ENCODE assay signal across 19 cellular contexts in genomic region chr22:36256474-36256873, GRCh38. TPM values are rescaled to one million over a fixed set of nuclear protein-coding genes. Genes with fewer than 3 reads are reported as not detected.
DNase-seq lines count a peak whose midpoint lies in the region; ATAC-seq, FAIRE-seq and TF ChIP-seq lines count a peak whose summit lies in the region.
"Had no signal": no experiment of that assay in that cellular context is flagged by ENCODE, and none has a peak within 500 bp of the region (broad histone marks: within the 10 kb centered on the region; RNA-seq: fewer than 3 reads in every experiment).

No MANE protein-coding gene starts in this region.

- no peak overlapping the region for H2BK120ac ChIP-seq in IMR-90 (ENCODE audit: low read depth, low read length)

- no peak overlapping the region for H2BK15ac ChIP-seq in IMR-90 (ENCODE audit: low read depth, low read length)

- no peak overlapping the region for H3K4me2 ChIP-seq in IMR-90 (ENCODE audit: low read depth, low read length)
- H3K4me2 ChIP-seq in K562 (ENCODE audit: insufficient read depth, low read length) = peak overlapping the region; percentile 41; the same call in 1 of the 2 replicates

- no peaks in the 10 kb centered on the region for H4K20me1 ChIP-seq in IMR-90 (ENCODE audit: insufficient read depth, low read length)
- no peaks in the 10 kb centered on the region for H4K20me1 ChIP-seq in K562 (replicated peaks; ENCODE audit: control insufficient read depth, insufficient read depth, low read length)

- no peaks in the 10 kb centered on the region for H3K27me3 Mint-ChIP-seq in activated T-cell treated with anti-CD3 and anti-CD28 coated beads, Interleukin-2, amount 50 U/mL, for 24 hours

- H3K4me1 Mint-ChIP-seq in activated T-cell treated with anti-CD3 and anti-CD28 coated beads, Interleukin-2, amount 50 U/mL, for 24 hours (ENCODE audit: low read depth) = peaks cover 78% of the 10 kb centered on the region

- POLR2A ChIA-PET in IMR-90 (lab: Charles Lee; ENCODE audit: unreplicated experiment) = no interaction called here
- POLR2A ChIA-PET in K562 (lab: Yijun Ruan, JAX) = no interaction called here

- H3K4ac ChIP-seq in IMR-90 (ENCODE audit: low read depth, low read length) = no peak overlapping the region

- H4K5ac ChIP-seq in IMR-90 (ENCODE audit: low read depth, low read length) = no peak overlapping the region

- H3K36me3 ChIP-seq in IMR-90 (ENCODE audit: control insufficient read depth, insufficient read depth, low read length) = no peaks in the 10 kb centered on the region
- peaks cover 19% of the 10 kb centered on the region; the same call in 1 of the 3 replicates for H3K36me3 ChIP-seq in K562 (ENCODE audit: control insufficient read depth, insufficient read depth, low read length)
- H3K36me3 ChIP-seq in gastrocnemius medialis = no peaks in the 10 kb centered on the region
- H3K36me3 ChIP-seq in brain microvascular endothelial cell (replicated peaks) = no peaks in the 10 kb centered on the region

- TF ChIP-seq CTCF in IMR-90 (conservative IDR thresholded peaks at IDR 0.05; ENCODE audit: low read depth, low read length) (no peak), K562 (IDR thresholded peaks at IDR 0.05 in 2 of 3, conservative IDR thresholded peaks at IDR 0.05 in 1 of 3; ENCODE audit: insufficient read depth in 2 of 3, low read depth in 1 of 3, low read length in 3 of 3) (no peak), gastrocnemius medialis (IDR thresholded peaks at IDR 0.05 in 4 of 5, conservative IDR thresholded peaks at IDR 0.05 in 1 of 5) (no peak), brain microvascular endothelial cell (IDR thresholded peaks at IDR 0.05; ENCODE audit: low read depth, low read length, missing control alignments) (no peak)

- peaks cover 25% of the 10 kb centered on the region for H3K79me2 ChIP-seq in K562 (ENCODE audit: control insufficient read depth, insufficient read depth, low read length)

- H2AFZ ChIP-seq in IMR-90 (replicated peaks; ENCODE audit: low read length, poor library complexity) (no peak overlapping the region), K562 (ENCODE audit: low read depth, low read length) (0 out of 2 replicates have a peak overlapping the region, but pooled peaks have one; percentile 9)

- H2BK20ac ChIP-seq in IMR-90 (ENCODE audit: low read depth, low read length) = no peak overlapping the region

- H3K56ac ChIP-seq in IMR-90 (ENCODE audit: extremely low read depth, insufficient read depth, low read length) = no peak overlapping the region

- no peaks in the 10 kb centered on the region for H3K79me1 ChIP-seq in IMR-90 (ENCODE audit: low read depth in 1 of 2, low read length in 2 of 2)

- H2BK5ac ChIP-seq in IMR-90 (ENCODE audit: low read depth, low read length, poor library complexity, severe bottlenecking) = no peak overlapping the region

- no peak overlapping the region for H3K4me3 ChIP-seq in IMR-90 (ENCODE audit: insufficient read depth, low read depth, low read length)
- no peak overlapping the region for H3K4me3 ChIP-seq in K562
- H3K4me3 ChIP-seq in gastrocnemius medialis = no peak overlapping the region
- no peak overlapping the region for H3K4me3 ChIP-seq in brain microvascular endothelial cell (ENCODE audit: low read depth, low read length)
- H3K4me3 ChIP-seq: Peyer's patch, psoas muscle had no signal

- no peak overlapping the region for H3K14ac ChIP-seq in IMR-90 (replicated peaks; ENCODE audit: low read depth, low read length)

- H2AK9ac ChIP-seq in IMR-90 (replicated peaks; ENCODE audit: low read depth, low read length, poor library complexity) = no peak overlapping the region

- CTCF ChIA-PET in IMR-90 (lab: Yijun Ruan, JAX) = no interaction called here
- CTCF ChIA-PET in K562 (lab: Yijun Ruan, JAX; ENCODE audit: low intra/inter-chr PET ratio) = no interaction called here

- H3K9ac ChIP-seq in IMR-90 (ENCODE audit: low read depth, low read length) (no peak overlapping the region), K562 (ENCODE audit: insufficient read depth in 1 of 2, low read depth in 2 of 2, low read length in 2 of 2) (no peak overlapping the region; a peak in 1 of 4 replicates)
- H3K9ac ChIP-seq: KMS-11 had no signal

- peak overlapping the region; percentile 16 for H3K4me3 Mint-ChIP-seq in activated T-cell treated with anti-CD3 and anti-CD28 coated beads, Interleukin-2, amount 50 U/mL, for 24 hours
- H3K4me3 Mint-ChIP-seq: endodermal cell had no signal

- peak overlapping the region; percentile 80 for H3K27ac Mint-ChIP-seq in activated T-cell treated with anti-CD3 and anti-CD28 coated beads, Interleukin-2, amount 50 U/mL, for 24 hours
- H3K27ac Mint-ChIP-seq: endodermal cell had no signal

- H3K36me3 Mint-ChIP-seq in activated T-cell treated with anti-CD3 and anti-CD28 coated beads, Interleukin-2, amount 50 U/mL, for 24 hours (ENCODE audit: low read depth) = peaks cover 76% of the 10 kb centered on the region

- BruUV-seq in IMR-90 (replicated peaks; lab: Mats Ljungman, UMichigan) (no TSS peak), K562 (replicated peaks; lab: Mats Ljungman, UMichigan) (no TSS peak)

- H3K18ac ChIP-seq in IMR-90 (ENCODE audit: low read depth, low read length) = no peak overlapping the region

- H3K9me1 ChIP-seq in IMR-90 (ENCODE audit: insufficient read depth, low read length) = peaks cover 3% of the 10 kb centered on the region; the same call in 1 of the 2 replicates
- no peaks in the 10 kb centered on the region for H3K9me1 ChIP-seq in K562 (ENCODE audit: control insufficient read depth, insufficient read depth, low read length)

- no peak for FAIRE-seq in K562 (lab: Jason Lieb, UNC)

- dilution Hi-C loops in IMR-90 (cut with HindIII; ENCODE audit: low sequenced_read_pairs, unreplicated experiment) = no loop called here

- DNase-seq in activated T-cell treated with anti-CD3 and anti-CD28 coated beads, Interleukin-2, amount 50 U/mL, for 24 hours = no peak
- DNase-seq in activated T-cell treated with anti-CD3 and anti-CD28 coated beads, Interleukin-2, amount 50 U/mL, for 1 hour = no peak
- DNase-seq in IMR-90 (peak; percentile 55), K562 (ENCODE audit: extremely low read depth in 1 of 4, low spot score in 3 of 4) (no peak), gastrocnemius medialis (no peak), brain microvascular endothelial cell (no peak)
- DNase-seq: ACHN, amniotic stem cell, DND-41, endodermal cell, NCI-H1105, NCI-H2171, NCI-H774, psoas muscle had no signal

- in situ Hi-C loops in IMR-90 (cut with MboI; ENCODE audit: low sequenced_read_pairs) (no loop called here), K562 (cut with MboI) (no loop called here), gastrocnemius medialis (cut with MboI; ENCODE audit: low sequenced_read_pairs in 4 of 4) (no loop called here), brain microvascular endothelial cell (cut with HindIII; ENCODE audit: low pct_ligation_motif_present, low sequenced_read_pairs) (loop anchor here (25.0 kb wide), 1 partner anchor 94 kb away; the partner anchor contains the start of gene APOL3)

- H4K8ac ChIP-seq in IMR-90 (ENCODE audit: low read depth in 2 of 2, low read length in 2 of 2) = no peak overlapping the region

- H3K9me3 ChIP-seq in IMR-90 (ENCODE audit: control insufficient read depth, insufficient read depth, low read length) (no peaks in the 10 kb centered on the region), K562 (replicated peaks; ENCODE audit: control insufficient read depth, insufficient read depth, low read depth, low read length) (no peaks in the 10 kb centered on the region), gastrocnemius medialis (no peaks in the 10 kb centered on the region)
- H3K9me3 ChIP-seq: Peyer's patch, psoas muscle had no signal

- peaks cover 7% of the 10 kb centered on the region; the same call in 1 of the 2 replicates for H3K4me1 ChIP-seq in IMR-90 (ENCODE audit: control insufficient read depth, insufficient read depth, low read length)
- peaks cover 39 to 46% of the 10 kb centered on the region in 2 experiments for H3K4me1 ChIP-seq in K562 (replicated peaks in 1 of 2; ENCODE audit: control insufficient read depth in 2 of 2, insufficient read depth in 2 of 2, low read length in 2 of 2)
- peaks cover 5 to 9% of the 10 kb centered on the region in 2 donors for H3K4me1 ChIP-seq in gastrocnemius medialis

- no peak for TF ChIP-seq EP300 in K562 (IDR thresholded peaks at IDR 0.05; ENCODE audit: low read length)

- no peak for TF ChIP-seq POLR2A in IMR-90 (IDR thresholded peaks at IDR 0.05; ENCODE audit: low read depth, low read length)
- TF ChIP-seq POLR2A in K562 (conservative IDR thresholded peaks at IDR 0.05) = no peak
- no peak for TF ChIP-seq POLR2A in gastrocnemius medialis (IDR thresholded peaks at IDR 0.05)

- no peak overlapping the region for H3K23ac ChIP-seq in IMR-90 (ENCODE audit: low read depth, low read length)

- TF ChIP-seq RAD21 in IMR-90 (IDR thresholded peaks at IDR 0.05; ENCODE audit: low read length) (no peak), K562 (CRISPR knock-in tag; conservative IDR thresholded peaks at IDR 0.05 in 1 of 2, IDR thresholded peaks at IDR 0.05 in 1 of 2) (no peak)

- no peaks in the 10 kb centered on the region for H3K9me3 Mint-ChIP-seq in activated T-cell treated with anti-CD3 and anti-CD28 coated beads, Interleukin-2, amount 50 U/mL, for 24 hours
- H3K9me3 Mint-ChIP-seq: endodermal cell had no signal

- H3K27ac ChIP-seq in IMR-90 (ENCODE audit: insufficient read depth, low read length) (no peak overlapping the region), K562 (ENCODE audit: extremely low read depth, low read depth, low read length) (0 out of 3 replicates have a peak overlapping the region, but pooled peaks have one; percentile 7), gastrocnemius medialis (peak overlapping the region; percentile 54 to 63 (median 60)), brain microvascular endothelial cell (no peak overlapping the region)
- H3K27ac ChIP-seq: psoas muscle had no signal

- intact Hi-C loops in IMR-90 (cut with micrococcal nuclease) = loop anchor here (1.0 kb wide), 1 partner anchor 13 kb away; no protein-coding TSS in a partner anchor
- intact Hi-C loops in K562 (cut with micrococcal nuclease) = no loop called here
- intact Hi-C loops in gastrocnemius medialis (cut with DNase I; ENCODE audit: low total_unique reads) = no loop called here

- WGBS in IMR-90 (ENCODE audit: extremely low coverage in 2 of 2, insufficient read length in 1 of 2), 2 experiments = 55% methylated on average over 2 of the region's 2 CpGs; no CpG with 5 or more reads in 1 of the 2 experiments
- WGBS in K562 (ENCODE audit: insufficient coverage, low coverage, missing lambda C conversion rate) = 23% methylated on average over 2 of the region's 2 CpGs

- ATAC-seq in IMR-90 (ENCODE audit: low read depth) (peak; percentile 64), K562 (no peak), gastrocnemius medialis (no peak), GM19463 (IDR thresholded peaks at IDR 0.05; ENCODE audit: unreplicated experiment) (no peak), GM18520 (IDR thresholded peaks at IDR 0.05; ENCODE audit: unreplicated experiment) (no peak)
- ATAC-seq: left lobe of liver, psoas muscle had no signal

- H2AK5ac ChIP-seq in IMR-90 (ENCODE audit: low read depth, low read length) = no peak overlapping the region

- H3K27me3 ChIP-seq in IMR-90 (ENCODE audit: control insufficient read depth, insufficient read depth, low read length) (no peaks in the 10 kb centered on the region), K562 (ENCODE audit: control insufficient read depth in 2 of 2, insufficient read depth in 2 of 2, low read length in 2 of 2) (no peaks in the 10 kb centered on the region), gastrocnemius medialis (no peaks in the 10 kb centered on the region), brain microvascular endothelial cell (replicated peaks) (no peaks in the 10 kb centered on the region)
- H3K27me3 ChIP-seq: Peyer's patch had no signal

- no peak overlapping the region for H4K91ac ChIP-seq in IMR-90 (ENCODE audit: insufficient read depth, low read depth, low read length)

RNA-seq across cellular contexts. Expression of gene APOL1, which starts 3.5 kb away (rescaled TPM):
- total RNA-seq in IMR-90 (2012; rRNA removed) (0.36 and 0.56 TPM in 2 replicates), K562 (2014; rRNA removed) (5.8 TPM in 2 replicates), K562 (2014; rRNA removed; fragmentation: Illumina TruSeq; extraction: Trizol) (3.5 and 4.1 TPM in 2 replicates), K562 (2015; rRNA removed; fragmentation: Illumina TruSeq; extraction: Trizol) (7.0 and 7.3 TPM in 2 replicates), K562 (2021) (8.1 and 9.0 TPM in 2 replicates), gastrocnemius medialis (10 to 100 TPM in 1 of 4 donors, 1 to 10 TPM in 2, under 1 TPM in 1; 0.87 to 11.1 (median 6.2) TPM)
- polyA plus RNA-seq in IMR-90 (2012; rRNA removed) (0.69 and 0.77 TPM in 2 replicates), K562 (2011; rRNA removed) (4.7 and 5.6 TPM in 2 replicates), K562 (2014; fragmentation: Illumina TruSeq; extraction: Trizol) (9.5 and 9.7 TPM in 2 replicates), K562 (2014; fragmentation: Nextera tagmentation; extraction: Ambion mirVana) (1 to 10 TPM; 2.5 to 4.2 TPM), K562 (2014; rRNA removed) (5.3 and 6.9 TPM in 2 replicates)
- polyA plus RNA-seq in IMR-90 (2012; cell fraction: cytosol; rRNA removed) = 0.38 and 0.84 TPM in 2 replicates
- 0.42 and 0.97 TPM in 2 replicates for polyA plus RNA-seq in IMR-90 (2012; cell fraction: nucleus; rRNA removed; ENCODE audit: low replicate concordance)
- total RNA-seq in K562 (2011; cell fraction: chromatin; rRNA removed; ENCODE audit: low replicate concordance) = 16.6 and 19.1 TPM in 2 replicates
- 16.3 and 21.5 TPM in 2 replicates for total RNA-seq in K562 (2011; cell fraction: nucleolus; rRNA removed)
- 19.4 and 21.1 TPM in 2 replicates for total RNA-seq in K562 (2011; cell fraction: nucleoplasm; rRNA removed)
- polyA plus RNA-seq in K562 (2011; cell fraction: cytosol; rRNA removed) = 2.8 and 4.2 TPM in 2 replicates
- 7.4 and 14.5 TPM in 2 replicates for polyA plus RNA-seq in K562 (2011; cell fraction: nucleus; rRNA removed)
- polyA plus RNA-seq in K562 (2012) = 21.2 and 33.8 TPM in 2 replicates
- polyA minus RNA-seq in K562 (2011; rRNA and poly(A)+ RNA removed) = 4.9 and 5.3 TPM in 2 replicates
- polyA minus RNA-seq in K562 (2011; cell fraction: cytosol; rRNA and poly(A)+ RNA removed) = 1.2 and 5.9 TPM in 2 replicates
- 2.6 and 3.2 TPM in 2 replicates for polyA minus RNA-seq in K562 (2011; cell fraction: nucleus; rRNA and poly(A)+ RNA removed)

RNA-seq across cellular contexts. Expression of gene APOL2, which starts 17.1 kb away (rescaled TPM):
- total RNA-seq in IMR-90 (2012; rRNA removed) (40.3 and 57.5 TPM in 2 replicates), K562 (2014; rRNA removed) (8.9 and 9.7 TPM in 2 replicates), K562 (2014; rRNA removed; fragmentation: Illumina TruSeq; extraction: Trizol) (9.3 and 10.6 TPM in 2 replicates), K562 (2015; rRNA removed; fragmentation: Illumina TruSeq; extraction: Trizol) (9.6 and 10.6 TPM in 2 replicates), K562 (2021) (9.7 and 10.6 TPM in 2 replicates), gastrocnemius medialis (10 to 100 TPM in 3 of 4 donors, 1 to 10 TPM in 1; 8.7 to 25.5 (median 20.9) TPM)
- polyA plus RNA-seq in IMR-90 (2012; rRNA removed) (13.0 and 13.1 TPM in 2 replicates), K562 (2011; rRNA removed) (5.4 and 7.7 TPM in 2 replicates), K562 (2014; fragmentation: Illumina TruSeq; extraction: Trizol) (8.9 and 9.4 TPM in 2 replicates), K562 (2014; fragmentation: Nextera tagmentation; extraction: Ambion mirVana) (1 to 10 TPM; 2.7 to 6.8 TPM), K562 (2014; rRNA removed) (6.6 and 6.9 TPM in 2 replicates)
- polyA plus RNA-seq in IMR-90 (2012; cell fraction: cytosol; rRNA removed) = 10.4 and 12.2 TPM in 2 replicates
- 21.4 and 27.7 TPM in 2 replicates for polyA plus RNA-seq in IMR-90 (2012; cell fraction: nucleus; rRNA removed; ENCODE audit: low replicate concordance)
- total RNA-seq in K562 (2011; cell fraction: chromatin; rRNA removed; ENCODE audit: low replicate concordance) = 7.9 and 14.5 TPM in 2 replicates
- 9.6 and 11.0 TPM in 2 replicates for total RNA-seq in K562 (2011; cell fraction: nucleolus; rRNA removed)
- total RNA-seq in K562 (2011; cell fraction: nucleoplasm; rRNA removed) = 11.5 and 15.8 TPM in 2 replicates
- polyA plus RNA-seq in K562 (2011; cell fraction: cytosol; rRNA removed) = 5.7 and 7.9 TPM in 2 replicates
- 7.8 and 12.8 TPM in 2 replicates for polyA plus RNA-seq in K562 (2011; cell fraction: nucleus; rRNA removed)
- polyA plus RNA-seq in K562 (2012) = 12.3 and 12.8 TPM in 2 replicates
- 7.8 and 13.2 TPM in 2 replicates for polyA minus RNA-seq in K562 (2011; rRNA and poly(A)+ RNA removed)
- polyA minus RNA-seq in K562 (2011; cell fraction: cytosol; rRNA and poly(A)+ RNA removed) = 3.5 and 6.3 TPM in 2 replicates
- polyA minus RNA-seq in K562 (2011; cell fraction: nucleus; rRNA and poly(A)+ RNA removed) = 2.4 and 3.6 TPM in 2 replicates

RNA-seq across cellular contexts. Expression of gene APOL4, which starts 54.9 kb away (rescaled TPM):
- total RNA-seq in IMR-90 (2012; rRNA removed) (not detected in 2 replicates), K562 (2014; rRNA removed) (6.6 and 9.4 TPM in 2 replicates), K562 (2014; rRNA removed; fragmentation: Illumina TruSeq; extraction: Trizol) (7.6 and 9.3 TPM in 2 replicates), K562 (2015; rRNA removed; fragmentation: Illumina TruSeq; extraction: Trizol) (11.0 and 11.9 TPM in 2 replicates), K562 (2021) (8.9 and 9.8 TPM in 2 replicates), gastrocnemius medialis (1 to 10 TPM in 3 of 4 donors, not detected in 1; 1.5 to 2.3 (median 2.0) TPM)
- polyA plus RNA-seq in IMR-90 (2012; rRNA removed) (0.07 TPM in 1 of 2 replicates, not detected in the other), K562 (2011; rRNA removed) (14.3 and 14.5 TPM in 2 replicates), K562 (2014; fragmentation: Illumina TruSeq; extraction: Trizol) (8.1 and 10.2 TPM in 2 replicates), K562 (2014; fragmentation: Nextera tagmentation; extraction: Ambion mirVana) (10 to 100 TPM in 1 of 2 experiments, 1 to 10 TPM in 1; 8.9 to 15.0 TPM), K562 (2014; rRNA removed) (6.5 and 7.2 TPM in 2 replicates)
- 0.02 and 0.03 TPM in 2 replicates for polyA plus RNA-seq in IMR-90 (2012; cell fraction: cytosol; rRNA removed)
- 0.10 and 0.22 TPM in 2 replicates for polyA plus RNA-seq in IMR-90 (2012; cell fraction: nucleus; rRNA removed; ENCODE audit: low replicate concordance)
- total RNA-seq in K562 (2011; cell fraction: chromatin; rRNA removed; ENCODE audit: low replicate concordance) = 11.5 and 14.1 TPM in 2 replicates
- total RNA-seq in K562 (2011; cell fraction: nucleolus; rRNA removed) = 8.7 and 14.0 TPM in 2 replicates
- 14.4 and 15.3 TPM in 2 replicates for total RNA-seq in K562 (2011; cell fraction: nucleoplasm; rRNA removed)
- 14.6 and 18.4 TPM in 2 replicates for polyA plus RNA-seq in K562 (2011; cell fraction: cytosol; rRNA removed)
- polyA plus RNA-seq in K562 (2011; cell fraction: nucleus; rRNA removed) = 8.5 and 10.5 TPM in 2 replicates
- polyA plus RNA-seq in K562 (2012) = 16.0 and 18.4 TPM in 2 replicates
- 32.8 and 36.6 TPM in 2 replicates for polyA minus RNA-seq in K562 (2011; rRNA and poly(A)+ RNA removed)
- 9.2 and 12.4 TPM in 2 replicates for polyA minus RNA-seq in K562 (2011; cell fraction: cytosol; rRNA and poly(A)+ RNA removed)
- polyA minus RNA-seq in K562 (2011; cell fraction: nucleus; rRNA and poly(A)+ RNA removed) = 6.5 and 15.6 TPM in 2 replicates
- total RNA-seq: endodermal cell had no signal

Comparison
In these comparisons a context has a peak if more than half of its experiments do, and no peak if none do; other contexts are left out.
1. H3K27ac ChIP-seq: peak in K562 (single experiment) and gastrocnemius medialis (4 of 4); none in IMR-90 (single experiment) and brain microvascular endothelial cell (single experiment).